In the genomic region with DNA sequence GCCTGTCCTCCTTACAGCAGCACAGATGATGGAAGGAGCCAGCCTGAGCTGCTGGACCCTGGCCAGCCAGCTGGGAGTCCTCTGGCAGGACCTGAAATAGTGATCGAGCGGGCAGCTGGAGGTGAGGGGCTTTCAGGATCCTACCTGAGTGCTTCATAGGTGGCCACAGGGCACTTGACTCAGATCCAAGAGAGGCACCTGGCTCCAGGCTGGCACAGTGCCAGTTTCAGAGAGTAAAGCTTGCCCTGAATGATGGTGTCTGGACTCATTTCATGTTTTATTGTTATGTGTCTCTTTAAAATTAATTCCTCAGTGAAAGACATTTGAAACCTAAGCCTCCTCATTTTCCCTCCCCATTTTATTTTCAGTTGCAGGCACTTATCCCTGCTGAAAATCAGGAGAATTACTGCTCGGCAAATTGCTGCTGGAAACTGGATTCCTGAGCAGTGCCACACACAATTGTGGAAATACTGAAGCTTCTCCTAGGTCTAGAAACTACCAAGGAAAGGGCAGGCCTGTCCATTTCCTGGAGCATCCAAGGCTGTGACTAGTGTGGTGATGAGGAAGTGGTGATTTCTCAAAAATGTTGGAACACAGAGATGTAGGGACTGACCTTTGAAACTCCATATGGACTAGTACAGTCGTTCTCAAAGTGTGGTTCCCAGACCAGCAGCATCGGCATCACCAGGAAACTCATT, we compare ENCODE assay signal across 17 cellular contexts. TPM values are rescaled to one million over a fixed set of nuclear protein-coding genes. Genes with fewer than 3 reads are reported as not detected.
A peak's percentile ranks its signal among the peaks of the same experiment; 100 is the strongest.
DNase-seq lines count a peak whose midpoint lies in the region; ATAC-seq lines count a peak whose summit lies in the region.
"Had no signal": no experiment of that assay in that cellular context is flagged by ENCODE, and none has a peak within 500 bp of the region (broad histone marks: within the 10 kb centered on the region; RNA-seq: fewer than 3 reads in every experiment).

No MANE protein-coding gene starts in this region.

- CTCF ChIA-PET in naive thymus-derived CD4-positive, alpha-beta T cell (lab: Charles Lee), result no interaction called here

- H3K4me3 Mint-ChIP-seq in naive thymus-derived CD4-positive, alpha-beta T cell, result no peak overlapping the region
- H3K4me3 Mint-ChIP-seq: activated CD8-positive, alpha-beta T cell treated with anti-CD3 and anti-CD28 coated beads for 36 hours; CD8-positive, alpha-beta T cell; memory B cell had no signal

- no peak for ATAC-seq in HG02938 (IDR thresholded peaks at IDR 0.05; ENCODE audit: unreplicated experiment)
- ATAC-seq in naive thymus-derived CD4-positive, alpha-beta T cell, result no peak
- ATAC-seq: activated CD8-positive, alpha-beta T cell treated with anti-CD3 and anti-CD28 coated beads for 36 hours; CD8-positive, alpha-beta T cell had no signal

- no peaks in the 10 kb centered on the region for H3K4me1 ChIP-seq in naive thymus-derived CD4-positive, alpha-beta T cell (ENCODE audit: control insufficient read depth in 2 of 2, insufficient read depth in 2 of 2, low read length in 2 of 2)
- H3K4me1 ChIP-seq: testis had no signal

- no peak overlapping the region for H3K4me3 ChIP-seq in naive thymus-derived CD4-positive, alpha-beta T cell (ENCODE audit: low read length)
- H3K4me3 ChIP-seq: coronary artery, testis had no signal

- DNase-seq in COLO668 (lab: John Stamatoyannopoulos, UW; ENCODE audit: unreplicated experiment) (peak; percentile 98), NCI-H1048 (lab: John Stamatoyannopoulos, UW) (peak; percentile 26), NCI-H2107 treated with DMSO at 0.1 percent for 48 hours (lab: John Stamatoyannopoulos, UW; ENCODE audit: unreplicated experiment) (peak; percentile 98), SHP77 (lab: John Stamatoyannopoulos, UW) (peak; percentile 86 to 87), SKM-1 treated with dmso at 0.1 percent for 144 hours (lab: John Stamatoyannopoulos, UW; ENCODE audit: unreplicated experiment) (no peak), NOMO-1 treated with DMSO at 0.1 percent for 48 hours (lab: John Stamatoyannopoulos, UW; ENCODE audit: unreplicated experiment) (no peak)
- no peak for DNase-seq in naive thymus-derived CD4-positive, alpha-beta T cell
- DNase-seq: ACHN; activated CD8-positive, alpha-beta T cell treated with anti-CD3 and anti-CD28 coated beads for 36 hours; anterior cingulate cortex; CD8-positive, alpha-beta T cell; stimulated activated CD4-positive, alpha-beta T cell treated with anti-CD3 and anti-CD28 coated beads, Interleukin-2, amount 100 ng/mL, for 24 hours; testis had no signal

- H3K27ac Mint-ChIP-seq in naive thymus-derived CD4-positive, alpha-beta T cell, result no peak overlapping the region
- H3K27ac Mint-ChIP-seq: activated CD8-positive, alpha-beta T cell treated with anti-CD3 and anti-CD28 coated beads for 36 hours; CD8-positive, alpha-beta T cell; memory B cell had no signal

- H3K9me3 ChIP-seq in naive thymus-derived CD4-positive, alpha-beta T cell (ENCODE audit: control insufficient read depth in 2 of 3, low read length in 3 of 3), result no peaks in the 10 kb centered on the region
- H3K9me3 ChIP-seq: testis had no signal

- peaks cover 0 to 8% (median 0%) of the 10 kb centered on the region in 11 donors for H3K9me3 Mint-ChIP-seq in naive thymus-derived CD4-positive, alpha-beta T cell
- H3K9me3 Mint-ChIP-seq: activated CD8-positive, alpha-beta T cell treated with anti-CD3 and anti-CD28 coated beads for 36 hours; CD8-positive, alpha-beta T cell; memory B cell had no signal

- H3K27me3 ChIP-seq in naive thymus-derived CD4-positive, alpha-beta T cell (ENCODE audit: control insufficient read depth in 2 of 2, insufficient read depth in 2 of 2, low read length in 2 of 2), result no peaks in the 10 kb centered on the region
- H3K27me3 ChIP-seq: testis had no signal

- no peaks in the 10 kb centered on the region for H3K4me1 Mint-ChIP-seq in naive thymus-derived CD4-positive, alpha-beta T cell
- H3K4me1 Mint-ChIP-seq: memory B cell had no signal

- POLR2A ChIA-PET in naive thymus-derived CD4-positive, alpha-beta T cell (lab: Charles Lee), result no interaction called here

- intact Hi-C loops in naive thymus-derived CD4-positive, alpha-beta T cell (cut with micrococcal nuclease), result no loop called here

- H3K36me3 ChIP-seq in naive thymus-derived CD4-positive, alpha-beta T cell (ENCODE audit: control insufficient read depth in 2 of 3, insufficient read depth in 3 of 3, low read length in 3 of 3), result no peaks in the 10 kb centered on the region

- H3K27me3 Mint-ChIP-seq in naive thymus-derived CD4-positive, alpha-beta T cell, result peaks cover 0 to 15% (median 7%) of the 10 kb centered on the region in 5 donors

- H3K27ac ChIP-seq in naive thymus-derived CD4-positive, alpha-beta T cell (ENCODE audit: low read depth, low read length), result no peak overlapping the region
- H3K27ac ChIP-seq: coronary artery, epithelial cell of prostate, testis had no signal

- H3K36me3 Mint-ChIP-seq in naive thymus-derived CD4-positive, alpha-beta T cell, result no peaks in the 10 kb centered on the region
- H3K36me3 Mint-ChIP-seq: CD8-positive, alpha-beta T cell; memory B cell had no signal

RNA-seq across cellular contexts. Expression of gene ADAMTS18, which starts 16.1 kb away (rescaled TPM):
- not detected for total RNA-seq in naive thymus-derived CD4-positive, alpha-beta T cell
- polyA plus RNA-seq in naive thymus-derived CD4-positive, alpha-beta T cell, result not detected
- total RNA-seq: activated CD8-positive, alpha-beta T cell treated with anti-CD3 and anti-CD28 coated beads for 36 hours; CD8-positive, alpha-beta T cell had no signal

Comparison
In these comparisons a context has a peak if more than half of its experiments do, and no peak if none do; other contexts are left out.
1. DNase-seq: peak in COLO668 (single experiment), NCI-H1048 (single experiment), NCI-H2107 treated with DMSO at 0.1 percent for 48 hours (single experiment) and SHP77 (2 of 2); none in SKM-1 treated with dmso at 0.1 percent for 144 hours (single experiment), naive thymus-derived CD4-positive, alpha-beta T cell (0 of 9) and NOMO-1 treated with DMSO at 0.1 percent for 48 hours (single experiment).